Comparison of ENCODE assay signal across 8 cellular contexts in genomic region chr1:54488831-54489626, GRCh38. TPM values are rescaled to one million over a fixed set of nuclear protein-coding genes. Genes with fewer than 3 reads are reported as not detected.
DNase-seq lines count a peak whose midpoint lies in the region; ATAC-seq and TF ChIP-seq lines count a peak whose summit lies in the region.

No MANE protein-coding gene starts in this region.

- WGBS in lower leg skin, 2 donors: 0 to 1% methylated on average over 45 to 51 of the region's 51 CpGs

- no peaks in the 10 kb centered on the region for H3K9me3 ChIP-seq in duodenal mucosa (ENCODE audit: control insufficient read depth in 1 of 2, low read length in 2 of 2)

- intact Hi-C loops in lower leg skin (cut with DNase I; ENCODE audit: low total_unique reads): no loop called here

- H3K4me3 ChIP-seq in duodenal mucosa (ENCODE audit: low read depth in 1 of 2, low read length in 2 of 2) (peak overlapping the region; percentile 79 to 91), lower leg skin (ENCODE audit: low read depth, poor library complexity, severe bottlenecking) (peak overlapping the region; percentile 35)

- H3K4me1 ChIP-seq in duodenal mucosa (ENCODE audit: control insufficient read depth in 1 of 2, insufficient read depth in 2 of 2, low read length in 2 of 2): peaks cover 32 to 33% of the 10 kb centered on the region in 2 donors

- ATAC-seq in HG03108 (IDR thresholded peaks at IDR 0.05; ENCODE audit: unreplicated experiment): peak; percentile 50

- H3K9ac ChIP-seq in duodenal mucosa (ENCODE audit: low read depth in 1 of 2, low read length in 2 of 2): peak overlapping the region; percentile 66 to 73

- no peaks in the 10 kb centered on the region for H3K27me3 ChIP-seq in duodenal mucosa (ENCODE audit: control insufficient read depth in 1 of 2, insufficient read depth in 2 of 2, low read length in 2 of 2)

- no peaks in the 10 kb centered on the region for H3K36me3 ChIP-seq in duodenal mucosa (ENCODE audit: control insufficient read depth in 1 of 2, insufficient read depth in 2 of 2, low read length in 2 of 2)

- TF ChIP-seq POLR2A in lower leg skin (IDR thresholded peaks at IDR 0.05): no peak

- peak overlapping the region; percentile 87 for H3K27ac ChIP-seq in duodenal mucosa (ENCODE audit: low read depth, low read length)

- DNase-seq in NK-92 treated with Interleukin-12 subunit alpha and Interleukin-12 subunit beta, amount 100 ng/mL, for 24 hours (lab: John Stamatoyannopoulos, UW): peak; percentile 55
- DNase-seq in NK-92 (lab: John Stamatoyannopoulos, UW; ENCODE audit: unreplicated experiment) (no peak), NCI-H446 treated with DMSO at 0.1 percent for 48 hours (lab: John Stamatoyannopoulos, UW) (peak; percentile 72), lower leg skin (ENCODE audit: low spot score in 2 of 2) (peak; percentile 69 to 96)
- DNase-seq in activated CD4-positive, alpha-beta T cell treated with anti-CD3 and anti-CD28 coated beads, Interleukin-2, amount 50 U/mL, for 4 hours: peak; percentile 46 to 52
- DNase-seq in stimulated activated CD4-positive, alpha-beta T cell treated with anti-CD3 and anti-CD28 coated beads, Interleukin-4, amount 100 ng/mL, for 1 hour: peak; percentile 72

- TF ChIP-seq CTCF in lower leg skin (IDR thresholded peaks at IDR 0.05): peak in 1 of 3 donors; percentile 69

RNA-seq across cellular contexts. Expression of gene ACOT11, which starts 59.0 kb away (rescaled TPM):
- 1 to 10 TPM; 1.9 to 3.9 (median 2.2) TPM for total RNA-seq in lower leg skin
